In the genomic region with DNA sequence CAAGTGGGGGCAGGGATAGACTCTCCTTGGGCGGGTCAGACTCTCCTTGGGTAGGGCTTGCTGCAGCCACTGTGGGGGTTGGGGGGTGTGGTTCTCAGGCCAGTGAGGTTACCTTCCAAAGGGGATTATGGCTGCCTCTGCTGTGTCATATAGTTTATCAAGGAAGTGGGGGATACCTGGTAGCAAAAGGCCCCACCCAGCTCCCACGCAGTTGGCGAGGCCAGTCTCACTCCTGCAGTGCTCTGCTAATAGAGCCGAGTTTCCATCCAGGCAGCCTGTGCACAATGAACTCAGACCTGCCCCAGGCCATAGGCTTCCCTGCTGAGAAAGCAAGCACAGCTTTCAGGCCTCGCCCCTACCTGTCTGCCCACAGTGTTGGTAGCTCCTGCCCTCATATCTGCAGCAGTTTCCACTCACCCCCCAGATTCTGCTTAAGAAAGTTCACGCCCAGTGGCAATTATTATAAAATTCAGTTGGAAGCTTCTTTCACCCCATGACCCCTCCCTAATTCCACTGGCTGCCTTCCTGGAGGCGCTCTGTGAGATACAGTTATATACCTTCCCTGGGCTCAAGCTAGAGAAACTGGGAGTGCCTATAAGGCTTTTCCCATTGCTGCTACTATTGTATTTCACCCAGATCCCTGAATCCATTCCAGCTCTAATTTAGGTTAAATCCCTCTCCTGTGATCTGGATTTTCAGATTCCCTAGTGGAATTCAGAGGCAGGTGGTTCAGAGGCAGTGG, we compare ENCODE assay signal across 23 cellular contexts. TPM values are rescaled to one million over a fixed set of nuclear protein-coding genes. Genes with fewer than 3 reads are reported as not detected.
A peak's percentile ranks its signal among the peaks of the same experiment; 100 is the strongest.
DNase-seq lines count a peak whose midpoint lies in the region; ATAC-seq and TF ChIP-seq lines count a peak whose summit lies in the region.
"Had no signal": no experiment of that assay in that cellular context is flagged by ENCODE, and none has a peak within 500 bp of the region (broad histone marks: within the 10 kb centered on the region; RNA-seq: fewer than 3 reads in every experiment).

No MANE protein-coding gene starts in this region.

- H3K4me2 ChIP-seq in MM.1S (ENCODE audit: low read depth, low read length), result no peak overlapping the region

- TF ChIP-seq POLR2A in breast epithelium (IDR thresholded peaks at IDR 0.05), result no peak

- H3K27ac Mint-ChIP-seq in MCF 10A (ENCODE audit: low read depth, unreplicated experiment), result peak overlapping the region; percentile 57
- H3K27ac Mint-ChIP-seq in WTC11, result no peak overlapping the region
- H3K27ac Mint-ChIP-seq: activated B cell treated with CpG ODN at 0.5 μM for 24 hours; activated naive CD8-positive, alpha-beta T cell; activated T-helper 2 cell treated with anti-CD3 and anti-CD28 coated beads, Interferon-gamma antibody, Interleukin-2, Interleukin-4, amounts not matched to agents 10 μg/mL and 5 μg/mL and 100 μg/mL, durations not matched to agents 14 hours and 24 hours and 36 hours; naive thymus-derived CD8-positive, alpha-beta T cell had no signal

- H4K20me1 ChIP-seq in MM.1S (ENCODE audit: insufficient read depth, low read length), result no peaks in the 10 kb centered on the region

- H3K9ac ChIP-seq in MM.1S (ENCODE audit: low read length), result no peak overlapping the region

- no peaks in the 10 kb centered on the region for H3K79me2 ChIP-seq in MM.1S (ENCODE audit: low read length)

- BruUV-seq in MCF 10A (replicated peaks; lab: Mats Ljungman, UMichigan), result no TSS peak

- H3K9me3 Mint-ChIP-seq in MCF 10A (ENCODE audit: unreplicated experiment) (peaks cover 14% of the 10 kb centered on the region), WTC11 (peaks cover 30% of the 10 kb centered on the region)

- CTCF ChIA-PET in MCF 10A (lab: Yijun Ruan, JAX), result interaction anchor here (0.7 to 1.9 kb wide), 7 partner anchors 10 to 98 kb away, joined by 3 to 7 read pairs (median 4); a partner anchor contains a TSS
- CTCF ChIA-PET in WTC11 (lab: Charles Lee), result interaction anchor here (1.8 kb wide), 1 partner anchor 711 kb away, joined by 5 read pairs; a partner anchor contains a TSS

- TF ChIP-seq CTCF in MCF 10A (IDR thresholded peaks at IDR 0.05; ENCODE audit: unreplicated experiment) (no peak), breast epithelium (IDR thresholded peaks at IDR 0.05) (no peak), WTC11 (IDR thresholded peaks at IDR 0.05) (no peak), MM.1S (IDR thresholded peaks at IDR 0.05; ENCODE audit: low read length) (no peak)

- DNase-seq in MCF 10A (ENCODE audit: unreplicated experiment) (peak; percentile 74), breast epithelium (ENCODE audit: low spot score in 2 of 2) (no peak), WTC11 (ENCODE audit: low spot score) (peak; percentile 43), iPS-NIHi11 (ENCODE audit: low spot score) (peak; percentile 40), AG08395 (ENCODE audit: low spot score) (no peak), MM.1S (no peak), COLO829 (ENCODE audit: low spot score) (no peak)
- DNase-seq: activated B cell treated with CpG ODN at 0.5 μM for 24 hours; activated CD4-positive, alpha-beta T cell treated with anti-CD3 and anti-CD28 coated beads, Interleukin-2, amount 50 U/mL, for 4 hours; activated CD8-positive, alpha-beta memory T cell treated with anti-CD3 and anti-CD28 coated beads, Interleukin-2, amount 50 U/mL, for 48 hours; left cardiac atrium; naive thymus-derived CD8-positive, alpha-beta T cell; NCI-H1930; NCI-H510A treated with DMSO at 0.1 percent for 48 hours; ovary; right lobe of liver; T1000; upper lobe of left lung had no signal

- peaks cover 19% of the 10 kb centered on the region for H3K4me1 Mint-ChIP-seq in MCF 10A (ENCODE audit: insufficient read depth, unreplicated experiment)
- H3K4me1 Mint-ChIP-seq in WTC11, result peaks cover 18% of the 10 kb centered on the region
- H3K4me1 Mint-ChIP-seq: activated B cell treated with CpG ODN at 0.5 μM for 24 hours; central memory CD8-positive, alpha-beta T cell; naive thymus-derived CD8-positive, alpha-beta T cell had no signal

- no peak overlapping the region for H2AFZ ChIP-seq in MM.1S (ENCODE audit: low read length)

- H3K36me3 Mint-ChIP-seq in MCF 10A (ENCODE audit: insufficient read depth, unreplicated experiment) (peaks cover 12% of the 10 kb centered on the region), WTC11 (peaks cover 18% of the 10 kb centered on the region)

- H3K4me1 ChIP-seq in breast epithelium, result no peaks in the 10 kb centered on the region
- H3K4me1 ChIP-seq in MM.1S (ENCODE audit: low read length), result no peaks in the 10 kb centered on the region
- H3K4me1 ChIP-seq: ascending aorta, right lobe of liver, upper lobe of left lung had no signal

- peak; percentile 95 for ATAC-seq in WTC11
- ATAC-seq in GM19324 (IDR thresholded peaks at IDR 0.05; ENCODE audit: low FRiP score, unreplicated experiment), result no peak
- ATAC-seq: left cardiac atrium; naive thymus-derived CD8-positive, alpha-beta T cell; right lobe of liver had no signal

- H3K4me3 Mint-ChIP-seq in MCF 10A (ENCODE audit: unreplicated experiment), result no peak overlapping the region
- H3K4me3 Mint-ChIP-seq in WTC11, result no peak overlapping the region
- H3K4me3 Mint-ChIP-seq: activated B cell treated with CpG ODN at 0.5 μM for 24 hours; activated naive CD8-positive, alpha-beta T cell; central memory CD8-positive, alpha-beta T cell; naive thymus-derived CD8-positive, alpha-beta T cell had no signal

- H3K4me3 ChIP-seq in breast epithelium (no peak overlapping the region), MM.1S (ENCODE audit: low read length) (no peak overlapping the region)
- H3K4me3 ChIP-seq: ascending aorta, ovary, right lobe of liver, upper lobe of left lung had no signal

- H3K9me2 ChIP-seq in MM.1S (replicated peaks; ENCODE audit: insufficient read depth, low read length), result no peaks in the 10 kb centered on the region

- H3K36me3 ChIP-seq in breast epithelium, result no peaks in the 10 kb centered on the region
- no peaks in the 10 kb centered on the region for H3K36me3 ChIP-seq in MM.1S (replicated peaks; ENCODE audit: insufficient read depth, low read length)
- H3K36me3 ChIP-seq: ascending aorta, ovary, right lobe of liver, upper lobe of left lung had no signal

- no peaks in the 10 kb centered on the region for H3K27me3 Mint-ChIP-seq in MCF 10A (ENCODE audit: insufficient read depth, unreplicated experiment)
- no peaks in the 10 kb centered on the region for H3K27me3 Mint-ChIP-seq in WTC11 (ENCODE audit: low read depth)
- H3K27me3 Mint-ChIP-seq: activated B cell treated with CpG ODN at 0.5 μM for 24 hours had no signal

- no peaks in the 10 kb centered on the region for H3F3A ChIP-seq in MM.1S (ENCODE audit: insufficient read depth, low read length)

- intact Hi-C loops in MCF 10A (cut with micrococcal nuclease) (no loop called here), breast epithelium (cut with DNase I; ENCODE audit: low total_unique reads) (no loop called here)

- H3K27me3 ChIP-seq in breast epithelium (no peaks in the 10 kb centered on the region), MM.1S (replicated peaks; ENCODE audit: insufficient read depth, low read length) (no peaks in the 10 kb centered on the region)
- H3K27me3 ChIP-seq: ascending aorta, ovary, right lobe of liver, upper lobe of left lung had no signal

- H3K27ac ChIP-seq in breast epithelium (no peak overlapping the region), MM.1S (ENCODE audit: low read length) (no peak overlapping the region)
- H3K27ac ChIP-seq: ascending aorta, ovary, right lobe of liver, upper lobe of left lung had no signal

- H3K9me3 ChIP-seq in breast epithelium, result peaks cover 0 to 21% of the 10 kb centered on the region in 2 donors
- no peaks in the 10 kb centered on the region for H3K9me3 ChIP-seq in MM.1S (replicated peaks; ENCODE audit: insufficient read depth, low read length)
- H3K9me3 ChIP-seq: ovary, right lobe of liver had no signal

- POLR2A ChIA-PET in MCF 10A (lab: Yijun Ruan, JAX), result interaction anchor here (1.1 to 2.4 kb wide), 13 partner anchors 9 to 92 kb away, joined by 3 to 17 read pairs (median 4); a partner anchor contains a TSS
- POLR2A ChIA-PET in WTC11 (lab: Charles Lee), result no interaction called here

TF ChIP-seq in WTC11, 78 proteins besides CTCF, POLR2A, EP300 and RAD21:
- no peak for TF ChIP-seq FOXJ3 (CRISPR knock-in tag; IDR thresholded peaks at IDR 0.05; ENCODE audit: borderline replicate concordance)

RNA-seq across cellular contexts. Expression of a gene that starts 56.1 kb away (rescaled TPM):
- total RNA-seq in MCF 10A (2022) (141 and 167 TPM in 2 replicates), breast epithelium (10 to 100 TPM; 60.6 to 96.2 (median 88.1) TPM), WTC11 (2021) (69.8 to 75.7 TPM (median 73.5 TPM) in 3 replicates)

Comparison
In these comparisons a context has a peak if more than half of its experiments do, and no peak if none do; other contexts are left out.
1. DNase-seq: peak in MCF 10A (single experiment), WTC11 (single experiment) and iPS-NIHi11 (single experiment); none in breast epithelium (0 of 2), AG08395 (single experiment), MM.1S (single experiment) and COLO829 (single experiment).